Comparison of ENCODE assay signal across 11 cellular contexts in genomic region chr1:61141288-61142044, GRCh38. TPM values are rescaled to one million over a fixed set of nuclear protein-coding genes. Genes with fewer than 3 reads are reported as not detected.
DNase-seq lines count a peak whose midpoint lies in the region; ATAC-seq, FAIRE-seq and TF ChIP-seq lines count a peak whose summit lies in the region.
"Had no signal": no experiment of that assay in that cellular context is flagged by ENCODE, and none has a peak within 500 bp of the region (broad histone marks: within the 10 kb centered on the region; RNA-seq: fewer than 3 reads in every experiment).

No MANE protein-coding gene starts in this region.

- peak overlapping the region in 1 of 2 donors; percentile 17 for H3K27ac ChIP-seq in kidney (ENCODE audit: low read depth in 2 of 2, low read length in 2 of 2)

- H3K9ac ChIP-seq in kidney (ENCODE audit: low read length in 2 of 2), result no peak overlapping the region

- no peak for TF ChIP-seq POLR2A in GM12892 (IDR thresholded peaks at IDR 0.05; ENCODE audit: low read depth, low read length)

- DNase-seq in EH (ENCODE audit: low read depth) (peak; percentile 56), NCI-H2196 treated with DMSO at 0.1 percent for 48 hours (lab: John Stamatoyannopoulos, UW; ENCODE audit: unreplicated experiment) (peak; percentile 76), bronchial epithelial cell (ENCODE audit: low read depth) (peak; percentile 99), omental fat pad (ENCODE audit: low spot score) (no peak), kidney (no peak), GM12892 (ENCODE audit: insufficient read length) (no peak)
- no peak for DNase-seq in stimulated activated CD8-positive, alpha-beta memory T cell treated with anti-CD3 and anti-CD28 coated beads, Interleukin-4, amount 100 ng/mL, for 48 hours
- DNase-seq: activated T-cell treated with anti-CD3 and anti-CD28 coated beads, Interleukin-2, amount 50 U/mL, for 48 hours had no signal

- intact Hi-C loops in kidney (cut with DNase I), result no loop called here

- H3K4me3 ChIP-seq in bronchial epithelial cell (ENCODE audit: low read depth, low read length) (no peak overlapping the region), kidney (ENCODE audit: low read length in 2 of 2) (no peak overlapping the region)
- H3K4me3 ChIP-seq: HAP-1 had no signal

- ATAC-seq in omental fat pad (ENCODE audit: low FRiP score) (peak; percentile 84), GM18498 (IDR thresholded peaks at IDR 0.05; ENCODE audit: unreplicated experiment) (no peak)

- peaks cover 4% of the 10 kb centered on the region for H3K36me3 ChIP-seq in bronchial epithelial cell (ENCODE audit: control insufficient read depth, insufficient read depth, low read length)
- H3K36me3 ChIP-seq in kidney (ENCODE audit: control insufficient read depth in 1 of 2, insufficient read depth in 2 of 2, low read length in 2 of 2), result no peaks in the 10 kb centered on the region
- H3K36me3 ChIP-seq: HAP-1 had no signal

- peaks cover 4 to 6% of the 10 kb centered on the region in 2 donors for H3K4me1 ChIP-seq in kidney (ENCODE audit: control insufficient read depth in 1 of 2, insufficient read depth in 1 of 2, low read depth in 1 of 2, low read length in 2 of 2)

- no peak for TF ChIP-seq CTCF in bronchial epithelial cell (IDR thresholded peaks at IDR 0.05; ENCODE audit: insufficient read depth, low read length, severe bottlenecking)
- no peak for TF ChIP-seq CTCF in omental fat pad (IDR thresholded peaks at IDR 0.05)
- TF ChIP-seq CTCF in kidney (IDR thresholded peaks at IDR 0.05; ENCODE audit: borderline replicate concordance, extremely low read depth, insufficient read depth), result no peak

- peak; percentile 99 for FAIRE-seq in bronchial epithelial cell (lab: Jason Lieb, UNC)
- FAIRE-seq in kidney (lab: Jason Lieb, UNC), result no peak
- no peak for FAIRE-seq in GM12892 (lab: Jason Lieb, UNC)
- FAIRE-seq: G401.6 had no signal

- no peaks in the 10 kb centered on the region for H3K27me3 ChIP-seq in bronchial epithelial cell (ENCODE audit: control insufficient read depth, insufficient read depth, low read length)

- H3K9me3 ChIP-seq in kidney (ENCODE audit: control insufficient read depth in 1 of 2, low read length in 2 of 2), result no peaks in the 10 kb centered on the region
- H3K9me3 ChIP-seq: HAP-1 had no signal

RNA-seq across cellular contexts. Expression of gene NFIA, which starts 59.1 kb away (rescaled TPM):
- 7.4 and 11.3 TPM in 2 replicates for total RNA-seq in bronchial epithelial cell
- 100 to 1,000 TPM in 1 of 4 donors, 10 to 100 TPM in 3; 61.1 to 159 (median 77.5) TPM for total RNA-seq in omental fat pad
- total RNA-seq in kidney, result 87.5 TPM
- polyA plus RNA-seq in kidney (ENCODE audit: insufficient read depth, low read depth, low replicate concordance), result 4.8 TPM
- polyA plus RNA-seq in GM12892 (2012; ENCODE audit: missing spikeins), result not detected

Comparison
In these comparisons a context has a peak if more than half of its experiments do, and no peak if none do; other contexts are left out.
1. DNase-seq: peak in EH (single experiment), NCI-H2196 treated with DMSO at 0.1 percent for 48 hours (single experiment) and bronchial epithelial cell (single experiment); none in omental fat pad (single experiment), stimulated activated CD8-positive, alpha-beta memory T cell treated with anti-CD3 and anti-CD28 coated beads, Interleukin-4, amount 100 ng/mL, for 48 hours (single experiment), kidney (single experiment) and GM12892 (single experiment).